20 cellular contexts compared by ENCODE assay signal in genomic region chr20:9672027-9672426, GRCh38.
DNase-seq lines count a peak whose midpoint lies in the region; ATAC-seq, FAIRE-seq and TF ChIP-seq lines count a peak whose summit lies in the region.
"Had no signal": no experiment of that assay in that cellular context is flagged by ENCODE, and none has a peak within 500 bp of the region (broad histone marks: within the 10 kb centered on the region; RNA-seq: fewer than 3 reads in every experiment).

No MANE protein-coding gene starts in this region.

- intact Hi-C loops in IMR-90 (cut with micrococcal nuclease) = no loop called here

- no peak overlapping the region for H2BK15ac ChIP-seq in IMR-90 (ENCODE audit: low read depth, low read length)
- no peak overlapping the region for H2BK15ac ChIP-seq in H1 (ENCODE audit: low read length)

- no peak overlapping the region for H2AK9ac ChIP-seq in IMR-90 (replicated peaks; ENCODE audit: low read depth, low read length, poor library complexity)

- no peak for TF ChIP-seq CTCF in A549 (IDR thresholded peaks at IDR 0.05)
- TF ChIP-seq CTCF in IMR-90 (conservative IDR thresholded peaks at IDR 0.05; ENCODE audit: low read depth, low read length) = no peak
- no peak for TF ChIP-seq CTCF in H1 (IDR thresholded peaks at IDR 0.05; ENCODE audit: control extremely low read depth in 1 of 3, insufficient read depth in 1 of 3, low read depth in 1 of 3, low read length in 3 of 3)

- no peaks in the 10 kb centered on the region for H3K23me2 ChIP-seq in H1 (ENCODE audit: low read depth, low read length)

- H4K5ac ChIP-seq in IMR-90 (ENCODE audit: low read depth, low read length) (no peak overlapping the region), H1 (ENCODE audit: insufficient read length, low read depth, low read length) (no peak overlapping the region)

- 42% methylated on average over 2 of the region's 2 CpGs for WGBS in A549 (ENCODE audit: missing lambda C conversion rate)
- no CpG with 5 or more reads among the region's 2 CpGs for WGBS in IMR-90 (ENCODE audit: extremely low coverage in 2 of 2, insufficient read length in 1 of 2), 2 experiments
- 85% methylated on average over 2 of the region's 2 CpGs; no CpG with 5 or more reads in 1 of the 2 experiments for WGBS in H1 (ENCODE audit: extremely low coverage in 1 of 2, insufficient coverage in 1 of 2, insufficient read length in 1 of 2, insufficient replicate concordance in 2 of 2, low coverage in 1 of 2, low lambda C conversion rate in 2 of 2, missing lambda C conversion rate in 1 of 2), 2 experiments

- H2BK120ac ChIP-seq in IMR-90 (ENCODE audit: low read depth, low read length) = no peak overlapping the region
- H2BK120ac ChIP-seq in H1 (replicated peaks; ENCODE audit: low read depth, low read length) = no peak overlapping the region

- dilution Hi-C loops in IMR-90 (cut with HindIII; ENCODE audit: low sequenced_read_pairs, unreplicated experiment) = no loop called here

- H3K56ac ChIP-seq in IMR-90 (ENCODE audit: extremely low read depth, insufficient read depth, low read length) = no peak overlapping the region
- no peak overlapping the region for H3K56ac ChIP-seq in H1 (replicated peaks; ENCODE audit: insufficient read length, low read depth, low read length)

- H3K79me1 ChIP-seq in IMR-90 (ENCODE audit: low read depth in 1 of 2, low read length in 2 of 2) (no peaks in the 10 kb centered on the region), H1 (ENCODE audit: low read depth, low read length) (no peaks in the 10 kb centered on the region)

- H2BK5ac ChIP-seq in IMR-90 (ENCODE audit: low read depth, low read length, poor library complexity, severe bottlenecking) (no peak overlapping the region), H1 (ENCODE audit: low read depth, low read length) (no peak overlapping the region)

- no TSS peak for BruUV-seq in IMR-90 (replicated peaks; lab: Mats Ljungman, UMichigan)

- CTCF ChIA-PET in A549 (lab: Yijun Ruan, JAX) = interaction anchor here (0.9 kb wide), 1 partner anchor 230 kb away, joined by 3 read pairs; no protein-coding TSS in a partner anchor
- CTCF ChIA-PET in IMR-90 (lab: Yijun Ruan, JAX) = interaction anchor here (0.6 kb wide), 1 partner anchor 25 kb away, joined by 3 read pairs; no protein-coding TSS in a partner anchor
- CTCF ChIA-PET in H1 (lab: Charles Lee; ENCODE audit: partially characterized antibody) = interaction anchor here (1.3 kb wide), 1 partner anchor 193 kb away, joined by 4 read pairs; no protein-coding TSS in a partner anchor

- H2BK20ac ChIP-seq in IMR-90 (ENCODE audit: low read depth, low read length) (no peak overlapping the region), H1 (ENCODE audit: low read length) (no peak overlapping the region)

- no peak overlapping the region for H3K9ac ChIP-seq in IMR-90 (ENCODE audit: low read depth, low read length)
- no peak overlapping the region for H3K9ac ChIP-seq in H1 (replicated peaks in 1 of 4; ENCODE audit: extremely low read depth in 1 of 4, low read depth in 3 of 4, low read length in 3 of 4)
- H3K9ac ChIP-seq: BLaER1 treated with 17β-estradiol and CSF1 and Interleukin-3, amounts not matched to agents 10 nM and 100 nM had no signal

- H3K4me2 ChIP-seq in A549 (no peak overlapping the region), IMR-90 (ENCODE audit: low read depth, low read length) (no peak overlapping the region), H1 (ENCODE audit: insufficient read depth in 1 of 2, low read depth in 2 of 2, low read length in 2 of 2) (no peak overlapping the region)
- H3K4me2 ChIP-seq: BLaER1 treated with 17β-estradiol and CSF1 and Interleukin-3, amounts not matched to agents 10 nM and 100 nM had no signal

- no peaks in the 10 kb centered on the region for H3K27me3 ChIP-seq in IMR-90 (ENCODE audit: control insufficient read depth, insufficient read depth, low read length)
- H3K27me3 ChIP-seq in H1 (replicated peaks in 1 of 4; ENCODE audit: control insufficient read depth in 3 of 4, extremely low read depth in 1 of 4, insufficient read depth in 3 of 4, low read length in 3 of 4) = no peaks in the 10 kb centered on the region
- H3K27me3 ChIP-seq: BLaER1 treated with 17β-estradiol and CSF1 and Interleukin-3, amounts not matched to agents 10 nM and 100 nM had no signal

- H3K4ac ChIP-seq in IMR-90 (ENCODE audit: low read depth, low read length) (no peak overlapping the region), H1 (replicated peaks; ENCODE audit: insufficient read length, low read depth, low read length) (no peak overlapping the region)

- no peak overlapping the region for H3K18ac ChIP-seq in IMR-90 (ENCODE audit: low read depth, low read length)
- no peak overlapping the region for H3K18ac ChIP-seq in H1 (ENCODE audit: extremely low read depth, low read length)

- no peak overlapping the region for H2AFZ ChIP-seq in IMR-90 (replicated peaks; ENCODE audit: low read length, poor library complexity)
- H2AFZ ChIP-seq in H1 (ENCODE audit: low read length) = no peak overlapping the region

- H3K4me1 ChIP-seq in A549 (no peaks in the 10 kb centered on the region), IMR-90 (ENCODE audit: control insufficient read depth, insufficient read depth, low read length) (no peaks in the 10 kb centered on the region), H1 (replicated peaks in 1 of 4; ENCODE audit: control insufficient read depth in 3 of 4, insufficient read depth in 4 of 4, low read length in 3 of 4) (no peaks in the 10 kb centered on the region)
- H3K4me1 ChIP-seq: BLaER1 treated with 17β-estradiol and CSF1 and Interleukin-3, amounts not matched to agents 10 nM and 100 nM; Caco-2 had no signal

- FAIRE-seq in A549 (lab: Jason Lieb, UNC) (peak; percentile 36), H1 (lab: Jason Lieb, UNC) (no peak)
- FAIRE-seq: A204.1, D721Med, G401.6, GM12891, GM19239 had no signal

- H4K91ac ChIP-seq in IMR-90 (ENCODE audit: insufficient read depth, low read depth, low read length) (no peak overlapping the region), H1 (replicated peaks; ENCODE audit: insufficient read length, low read length) (no peak overlapping the region)

- TF ChIP-seq EP300 in A549 (IDR thresholded peaks at IDR 0.05) (no peak), H1 (IDR thresholded peaks at IDR 0.05; ENCODE audit: borderline replicate concordance in 1 of 2, low read depth in 2 of 2, low read length in 2 of 2) (no peak)

- ATAC-seq in A549 (no peak), IMR-90 (ENCODE audit: low read depth) (no peak), HG03025 (IDR thresholded peaks at IDR 0.05; ENCODE audit: low FRiP score, unreplicated experiment) (no peak)
- ATAC-seq: CD8-positive, alpha-beta T cell had no signal

- in situ Hi-C loops in IMR-90 (cut with MboI; ENCODE audit: low sequenced_read_pairs) = no loop called here

- no peak overlapping the region for H3K23ac ChIP-seq in IMR-90 (ENCODE audit: low read depth, low read length)
- H3K23ac ChIP-seq in H1 (ENCODE audit: insufficient read length) = no peak overlapping the region

- H3K4me3 ChIP-seq in A549 (no peak overlapping the region), IMR-90 (ENCODE audit: insufficient read depth, low read depth, low read length) (no peak overlapping the region), H1 (ENCODE audit: extremely low read depth in 1 of 4, insufficient read depth in 2 of 4, low read depth in 3 of 4, low read length in 4 of 4) (no peak overlapping the region)
- H3K4me3 ChIP-seq: BLaER1 treated with 17β-estradiol and CSF1 and Interleukin-3, amounts not matched to agents 10 nM and 100 nM had no signal

- H3K9me3 ChIP-seq in A549 = no peaks in the 10 kb centered on the region
- no peaks in the 10 kb centered on the region for H3K9me3 ChIP-seq in IMR-90 (ENCODE audit: control insufficient read depth, insufficient read depth, low read length)
- 0 out of 4 replicates have a peak, but pooled peaks cover 0 to 5% of the 10 kb centered on the region in 2 experiments for H3K9me3 ChIP-seq in H1 (ENCODE audit: insufficient read depth in 2 of 2, low read depth in 1 of 2, low read length in 1 of 2)
- H3K9me3 ChIP-seq: Caco-2 had no signal

- TF ChIP-seq RAD21 in A549 (conservative IDR thresholded peaks at IDR 0.05 in 1 of 2, IDR thresholded peaks at IDR 0.05 in 1 of 2) = no peak
- no peak for TF ChIP-seq RAD21 in IMR-90 (IDR thresholded peaks at IDR 0.05; ENCODE audit: low read length)
- TF ChIP-seq RAD21 in H1 (IDR thresholded peaks at IDR 0.05 in 1 of 2, conservative IDR thresholded peaks at IDR 0.05 in 1 of 2; ENCODE audit: low read depth in 2 of 2, low read length in 2 of 2) = no peak

- POLR2A ChIA-PET in A549 (lab: Yijun Ruan, JAX) (no interaction called here), IMR-90 (lab: Charles Lee; ENCODE audit: unreplicated experiment) (no interaction called here), H1 (lab: Charles Lee; ENCODE audit: partially characterized antibody) (no interaction called here)

- H4K8ac ChIP-seq in IMR-90 (ENCODE audit: low read depth in 2 of 2, low read length in 2 of 2) (no peak overlapping the region), H1 (ENCODE audit: extremely low read depth, insufficient read depth, low read length) (no peak overlapping the region)

- H3K9me1 ChIP-seq in IMR-90 (ENCODE audit: insufficient read depth, low read length) = no peaks in the 10 kb centered on the region

- H3K79me2 ChIP-seq in H1 (ENCODE audit: control insufficient read depth in 1 of 2, insufficient read depth in 2 of 2, low read length in 2 of 2) = no peaks in the 10 kb centered on the region

- no peak overlapping the region for H2AK5ac ChIP-seq in IMR-90 (ENCODE audit: low read depth, low read length)
- no peak overlapping the region for H2AK5ac ChIP-seq in H1 (ENCODE audit: low read depth, low read length)

- H4K20me1 ChIP-seq in IMR-90 (ENCODE audit: insufficient read depth, low read length) (no peaks in the 10 kb centered on the region), H1 (replicated peaks in 1 of 2; ENCODE audit: control insufficient read depth in 1 of 2, insufficient read depth in 2 of 2, low read length in 2 of 2) (no peaks in the 10 kb centered on the region)
- H4K20me1 ChIP-seq: BLaER1 treated with 17β-estradiol and CSF1 and Interleukin-3, amounts not matched to agents 10 nM and 100 nM had no signal

- no peak for DNase-seq in A549 (ENCODE audit: low read depth in 1 of 2, low spot score in 1 of 2)
- no peak for DNase-seq in IMR-90
- no peak for DNase-seq in H1 (ENCODE audit: low read depth in 1 of 2, low spot score in 2 of 2)
- no peak for DNase-seq in amygdala (lab: John Stamatoyannopoulos, UW)
- DNase-seq: 8988T; AML-193; Caco-2; Calu3; CD4-positive, alpha-beta T cell; CD8-positive, alpha-beta T cell; DMS79 treated with DMSO at 0.1 percent for 48 hours; GF-D8 had no signal

- no peaks in the 10 kb centered on the region for H3K36me3 ChIP-seq in IMR-90 (ENCODE audit: control insufficient read depth, insufficient read depth, low read length)
- H3K36me3 ChIP-seq in H1 (ENCODE audit: control insufficient read depth in 2 of 4, insufficient read depth in 4 of 4, low read length in 3 of 4) = no peaks in the 10 kb centered on the region
- H3K36me3 ChIP-seq: BLaER1 treated with 17β-estradiol and CSF1 and Interleukin-3, amounts not matched to agents 10 nM and 100 nM had no signal

- TF ChIP-seq POLR2A in A549 (IDR thresholded peaks at IDR 0.05; ENCODE audit: low read length) (no peak), IMR-90 (IDR thresholded peaks at IDR 0.05; ENCODE audit: low read depth, low read length) (no peak), H1 (IDR thresholded peaks at IDR 0.05; ENCODE audit: control extremely low read depth in 1 of 2, low read depth in 2 of 2, low read length in 2 of 2) (no peak)

- no peak overlapping the region for H2BK12ac ChIP-seq in H1 (ENCODE audit: low read depth, low read length)

- no peak overlapping the region for H3K14ac ChIP-seq in IMR-90 (replicated peaks; ENCODE audit: low read depth, low read length)
- H3K14ac ChIP-seq in H1 (ENCODE audit: insufficient read length) = no peak overlapping the region

- no peak overlapping the region for H3K27ac ChIP-seq in A549
- H3K27ac ChIP-seq in IMR-90 (ENCODE audit: insufficient read depth, low read length) = no peak overlapping the region
- no peak overlapping the region for H3K27ac ChIP-seq in H1 (ENCODE audit: low read depth, low read length)
- H3K27ac ChIP-seq: BLaER1 treated with 17β-estradiol and CSF1 and Interleukin-3, amounts not matched to agents 10 nM and 100 nM; C4-2B had no signal

Comparison
In these comparisons a context has a peak if more than half of its experiments do, and no peak if none do; other contexts are left out.
1. Of the 18 proteins assayed by ChIP-seq in both H1 and A549: peak only in H1: none; only in A549: none; in both: MAFK; in neither: 17.